In genomic region chr9:93658184-93658925, GRCh38 we compare ENCODE assay signal across 23 cellular contexts.
DNase-seq lines count a peak whose midpoint lies in the region; ATAC-seq, FAIRE-seq and TF ChIP-seq lines count a peak whose summit lies in the region.
"Had no signal": no experiment of that assay in that cellular context is flagged by ENCODE, and none has a peak within 500 bp of the region (broad histone marks: within the 10 kb centered on the region; RNA-seq: fewer than 3 reads in every experiment).

No MANE protein-coding gene starts in this region.

- H2BK20ac ChIP-seq in H1 (ENCODE audit: low read length) = no peak overlapping the region

- H3K23ac ChIP-seq in H1 (ENCODE audit: insufficient read length) = no peak overlapping the region
- H3K23ac ChIP-seq in neuronal stem cell (ENCODE audit: low read depth, low read length, poor library complexity) = no peak overlapping the region

- FAIRE-seq in H1 (lab: Jason Lieb, UNC) = no peak
- FAIRE-seq: colon, pancreas had no signal

- H4K5ac ChIP-seq in H1 (ENCODE audit: insufficient read length, low read depth, low read length) = no peak overlapping the region

- intact Hi-C loops in cardiac septum (cut with DNase I) = no loop called here

- H2BK12ac ChIP-seq in H1 (ENCODE audit: low read depth, low read length) (no peak overlapping the region), neuronal stem cell (ENCODE audit: low read length) (no peak overlapping the region)

- H3K36me3 ChIP-seq in right atrium auricular region = peaks cover 63% of the 10 kb centered on the region
- peaks cover 0 to under 1% (median 0%) of the 10 kb centered on the region in 4 experiments; a peak in 2 of 8 replicates for H3K36me3 ChIP-seq in H1 (ENCODE audit: control insufficient read depth in 2 of 4, insufficient read depth in 4 of 4, low read length in 3 of 4)
- H3K36me3 ChIP-seq in neuronal stem cell (replicated peaks in 1 of 2; ENCODE audit: control insufficient read depth in 2 of 2, insufficient read depth in 2 of 2, low read length in 2 of 2) = peaks cover 14 to 92% of the 10 kb centered on the region in 2 donors
- H3K36me3 ChIP-seq: brain microvascular endothelial cell had no signal

- POLR2A ChIA-PET in H1 (lab: Charles Lee; ENCODE audit: partially characterized antibody) = no interaction called here

- H2AK5ac ChIP-seq in H1 (ENCODE audit: low read depth, low read length) = no peak overlapping the region
- H2AK5ac ChIP-seq in neuronal stem cell (ENCODE audit: low read depth, low read length) = no peak overlapping the region

- WGBS in H1 (ENCODE audit: extremely low coverage in 1 of 2, insufficient coverage in 1 of 2, insufficient read length in 1 of 2, insufficient replicate concordance in 2 of 2, low coverage in 1 of 2, low lambda C conversion rate in 2 of 2, missing lambda C conversion rate in 1 of 2), 2 experiments = 92% methylated on average over 12 of the region's 12 CpGs; no CpG with 5 or more reads in 1 of the 2 experiments
- WGBS in neuronal stem cell (ENCODE audit: extremely low coverage in 2 of 2, insufficient read length in 2 of 2, insufficient replicate concordance in 1 of 2), 2 donors = no CpG with 5 or more reads among the region's 12 CpGs

- H3K79me1 ChIP-seq in H1 (ENCODE audit: low read depth, low read length) = no peaks in the 10 kb centered on the region
- H3K79me1 ChIP-seq in neuronal stem cell (ENCODE audit: low read depth, low read length) = no peaks in the 10 kb centered on the region

- DNase-seq in cardiac septum (ENCODE audit: low spot score) = peak; percentile 67
- no peak for DNase-seq in right atrium auricular region (ENCODE audit: low spot score)
- DNase-seq in H1 (ENCODE audit: low read depth in 1 of 2, low spot score in 2 of 2) = no peak
- no peak for DNase-seq in neuronal stem cell (ENCODE audit: low spot score)
- DNase-seq in stimulated activated naive CD4-positive, alpha-beta T cell treated with Interleukin-2 at 50 U/mL for 16 hours (lab: John Stamatoyannopoulos, UW) = no peak
- DNase-seq: ACHN; activated CD4-positive, alpha-beta T cell treated with anti-CD3 and anti-CD28 coated beads for 4 hours; brain microvascular endothelial cell; Calu3; DND-41; effector memory CD4-positive, alpha-beta T cell; erythroblast; NCI-H1105 treated with DMSO at 0.1 percent for 48 hours; NCI-H2029; SK-N-SH had no signal

- CTCF ChIA-PET in H1 (lab: Charles Lee; ENCODE audit: partially characterized antibody) = interaction anchor here (1.1 to 1.3 kb wide), 2 partner anchors 9 to 10 kb away, joined by 3 to 4 read pairs; no protein-coding TSS in a partner anchor

- TF ChIP-seq EP300 in H1 (IDR thresholded peaks at IDR 0.05; ENCODE audit: borderline replicate concordance in 1 of 2, low read depth in 2 of 2, low read length in 2 of 2) = no peak

- no peak overlapping the region for H3K4me3 ChIP-seq in right atrium auricular region
- no peak overlapping the region for H3K4me3 ChIP-seq in H1 (ENCODE audit: extremely low read depth in 1 of 4, insufficient read depth in 2 of 4, low read depth in 3 of 4, low read length in 4 of 4)
- H3K4me3 ChIP-seq in neuronal stem cell (ENCODE audit: low read length in 2 of 2) = no peak overlapping the region
- H3K4me3 ChIP-seq: BLaER1 treated with 17β-estradiol and CSF1 and Interleukin-3, amounts not matched to agents 10 nM and 100 nM; heart right ventricle; pancreas had no signal

- H3K4me1 ChIP-seq in right atrium auricular region = no peaks in the 10 kb centered on the region
- H3K4me1 ChIP-seq in H1 (replicated peaks in 1 of 4; ENCODE audit: control insufficient read depth in 3 of 4, insufficient read depth in 4 of 4, low read length in 3 of 4) = no peaks in the 10 kb centered on the region
- H3K4me1 ChIP-seq in neuronal stem cell (ENCODE audit: control insufficient read depth in 2 of 2, insufficient read depth in 1 of 2, low read depth in 1 of 2, low read length in 2 of 2) = peaks cover 0 to 2% of the 10 kb centered on the region in 2 donors
- H3K4me1 ChIP-seq: BLaER1 treated with 17β-estradiol and CSF1 and Interleukin-3, amounts not matched to agents 10 nM and 100 nM; heart right ventricle; pancreas had no signal

- H3K27ac ChIP-seq in right atrium auricular region = no peak overlapping the region
- no peak overlapping the region for H3K27ac ChIP-seq in H1 (ENCODE audit: low read depth, low read length)
- no peak overlapping the region for H3K27ac ChIP-seq in neuronal stem cell (replicated peaks; ENCODE audit: low read length)
- H3K27ac ChIP-seq: BLaER1 treated with 17β-estradiol and CSF1 and Interleukin-3, amounts not matched to agents 10 nM and 100 nM; brain microvascular endothelial cell; heart right ventricle; pancreas had no signal

- H2BK5ac ChIP-seq in H1 (ENCODE audit: low read depth, low read length) = no peak overlapping the region
- H2BK5ac ChIP-seq in neuronal stem cell (ENCODE audit: low read length) = no peak overlapping the region

- H2BK120ac ChIP-seq in H1 (replicated peaks; ENCODE audit: low read depth, low read length) (no peak overlapping the region), neuronal stem cell (ENCODE audit: low read depth, low read length) (no peak overlapping the region)

- no peak for TF ChIP-seq POLR2A in H1 (IDR thresholded peaks at IDR 0.05; ENCODE audit: control extremely low read depth in 1 of 2, low read depth in 2 of 2, low read length in 2 of 2)

- peaks cover 0 to 13% of the 10 kb centered on the region in 2 experiments for H4K20me1 ChIP-seq in H1 (replicated peaks in 1 of 2; ENCODE audit: control insufficient read depth in 1 of 2, insufficient read depth in 2 of 2, low read length in 2 of 2)

- H3K18ac ChIP-seq in H1 (ENCODE audit: extremely low read depth, low read length) (no peak overlapping the region), neuronal stem cell (ENCODE audit: low read length) (peak overlapping the region; percentile 42)

- no peak for ATAC-seq in GM19397 (IDR thresholded peaks at IDR 0.05; ENCODE audit: unreplicated experiment)
- no peak for ATAC-seq in GM21515 (IDR thresholded peaks at IDR 0.05; ENCODE audit: unreplicated experiment)
- ATAC-seq: naive thymus-derived CD8-positive, alpha-beta T cell; pancreas; T-helper 17 cell had no signal

- no peak for TF ChIP-seq RAD21 in H1 (IDR thresholded peaks at IDR 0.05 in 1 of 2, conservative IDR thresholded peaks at IDR 0.05 in 1 of 2; ENCODE audit: low read depth in 2 of 2, low read length in 2 of 2)

- no peak for TF ChIP-seq CTCF in right atrium auricular region (IDR thresholded peaks at IDR 0.05)
- no peak for TF ChIP-seq CTCF in H1 (IDR thresholded peaks at IDR 0.05; ENCODE audit: control extremely low read depth in 1 of 3, insufficient read depth in 1 of 3, low read depth in 1 of 3, low read length in 3 of 3)

- H3K4me2 ChIP-seq in H1 (ENCODE audit: insufficient read depth in 1 of 2, low read depth in 2 of 2, low read length in 2 of 2) (no peak overlapping the region), neuronal stem cell (ENCODE audit: insufficient read depth, low read length, poor library complexity, severe bottlenecking) (no peak overlapping the region)
- H3K4me2 ChIP-seq: BLaER1 treated with 17β-estradiol and CSF1 and Interleukin-3, amounts not matched to agents 10 nM and 100 nM; SK-N-SH had no signal

- no peak overlapping the region for H3K9ac ChIP-seq in H1 (replicated peaks in 1 of 4; ENCODE audit: extremely low read depth in 1 of 4, low read depth in 3 of 4, low read length in 3 of 4)
- no peak overlapping the region for H3K9ac ChIP-seq in neuronal stem cell (ENCODE audit: low read depth, low read length, poor library complexity)
- H3K9ac ChIP-seq: BLaER1 treated with 17β-estradiol and CSF1 and Interleukin-3, amounts not matched to agents 10 nM and 100 nM; SK-N-SH had no signal

- no peaks in the 10 kb centered on the region for H3K27me3 ChIP-seq in right atrium auricular region
- H3K27me3 ChIP-seq in H1 (replicated peaks in 1 of 4; ENCODE audit: control insufficient read depth in 3 of 4, extremely low read depth in 1 of 4, insufficient read depth in 3 of 4, low read length in 3 of 4) = no peaks in the 10 kb centered on the region
- H3K27me3 ChIP-seq in neuronal stem cell (ENCODE audit: control insufficient read depth in 3 of 3, insufficient read depth in 3 of 3, low read depth in 1 of 3, low read length in 3 of 3) = no peaks in the 10 kb centered on the region
- H3K27me3 ChIP-seq: BLaER1 treated with 17β-estradiol and CSF1 and Interleukin-3, amounts not matched to agents 10 nM and 100 nM; brain microvascular endothelial cell; heart right ventricle; pancreas had no signal

- no peak overlapping the region for H4K91ac ChIP-seq in H1 (replicated peaks; ENCODE audit: insufficient read length, low read length)
- H4K91ac ChIP-seq in neuronal stem cell (ENCODE audit: low read depth, low read length, poor library complexity) = no peak overlapping the region

- peaks cover 13% of the 10 kb centered on the region; the same call in 1 of the 2 replicates for H3K23me2 ChIP-seq in H1 (ENCODE audit: low read depth, low read length)

- H2BK15ac ChIP-seq in H1 (ENCODE audit: low read length) (no peak overlapping the region), neuronal stem cell (ENCODE audit: low read length) (no peak overlapping the region)

- H3K79me2 ChIP-seq in H1 (ENCODE audit: control insufficient read depth in 1 of 2, insufficient read depth in 2 of 2, low read length in 2 of 2) = no peaks in the 10 kb centered on the region

- H4K8ac ChIP-seq in H1 (ENCODE audit: extremely low read depth, insufficient read depth, low read length) (peak overlapping the region; percentile 29; the same call in 1 of the 2 replicates), neuronal stem cell (ENCODE audit: low read depth, low read length) (no peak overlapping the region)

- H3K14ac ChIP-seq in H1 (ENCODE audit: insufficient read length) (no peak overlapping the region), neuronal stem cell (ENCODE audit: low read length) (peak overlapping the region; percentile 49)

- H3K4ac ChIP-seq in H1 (replicated peaks; ENCODE audit: insufficient read length, low read depth, low read length) (no peak overlapping the region), neuronal stem cell (ENCODE audit: low read length) (no peak overlapping the region)

- no peak overlapping the region for H3K56ac ChIP-seq in H1 (replicated peaks; ENCODE audit: insufficient read length, low read depth, low read length)

- H2AFZ ChIP-seq in H1 (ENCODE audit: low read length) (no peak overlapping the region), neuronal stem cell (ENCODE audit: low read length) (no peak overlapping the region)

- no peaks in the 10 kb centered on the region for H3K9me3 ChIP-seq in right atrium auricular region
- no peaks in the 10 kb centered on the region for H3K9me3 ChIP-seq in H1 (ENCODE audit: insufficient read depth in 2 of 2, low read depth in 1 of 2, low read length in 1 of 2)
- peaks cover 0 to 4% of the 10 kb centered on the region in 2 donors for H3K9me3 ChIP-seq in neuronal stem cell (replicated peaks in 1 of 2; ENCODE audit: control insufficient read depth in 2 of 2, insufficient read depth in 1 of 2, low read depth in 1 of 2, low read length in 2 of 2)
- H3K9me3 ChIP-seq: heart right ventricle, pancreas, SK-N-SH had no signal

TF ChIP-seq in H1, 55 proteins besides CTCF, POLR2A, EP300 and RAD21 (continues in another document):
- no peak for TF ChIP-seq CTBP2 (IDR thresholded peaks at IDR 0.05; ENCODE audit: borderline replicate concordance, insufficient read depth, insufficient read length, low read length)
- TF ChIP-seq RBBP5 (IDR thresholded peaks at IDR 0.05; ENCODE audit: borderline replicate concordance, low read depth, low read length) = no peak
